23 cellular contexts compared by ENCODE assay signal in the genomic region with DNA sequence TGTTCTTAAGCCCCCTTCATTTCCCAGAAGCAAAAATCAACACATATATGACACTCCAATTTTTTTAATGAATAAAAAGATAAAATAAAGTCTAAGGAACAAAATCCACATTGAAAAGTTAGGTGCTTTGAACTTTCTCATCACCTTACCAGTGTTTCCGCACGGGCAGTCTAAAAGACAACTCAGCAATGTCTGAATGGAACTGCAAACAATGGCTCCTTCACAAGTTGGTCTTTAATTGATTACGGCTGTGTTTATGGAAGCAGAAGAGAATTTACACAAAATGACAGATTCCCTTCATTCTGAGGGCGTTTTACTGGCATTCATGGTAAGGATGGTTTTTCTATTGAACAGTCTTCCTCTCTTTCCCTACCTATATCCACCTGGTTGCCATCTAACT.
"Had no signal": no experiment of that assay in that cellular context is flagged by ENCODE, and none has a peak within 500 bp of the region (broad histone marks: within the 10 kb centered on the region; RNA-seq: fewer than 3 reads in every experiment).

No MANE protein-coding gene starts in this region.

- H3K79me2 ChIP-seq: parathyroid adenoma had no signal

- H3K4me1 ChIP-seq: heart left ventricle, left ventricle myocardium inferior, parathyroid adenoma, psoas muscle, right atrium auricular region, right lobe of liver, suprapubic skin, tibial artery, upper lobe of right lung had no signal

- H3K9ac ChIP-seq: parathyroid adenoma had no signal

- DNase-seq: heart left ventricle; islet precursor cell; left ventricle myocardium inferior; mucosa of descending colon; naive thymus-derived CD4-positive, alpha-beta T cell; nucleus accumbens; psoas muscle; right lobe of liver; stimulated activated CD4-positive, alpha-beta T cell treated with anti-CD3 and anti-CD28 coated beads, Interleukin-12 subunit alpha, Interleukin-12 subunit beta, amount 100 ng/mL, for 4 hours; stimulated activated CD4-positive, alpha-beta T cell treated with anti-CD3 and anti-CD28 coated beads, Interleukin-15, amount 100 ng/mL, for 24 hours; stimulated activated CD4-positive, alpha-beta T cell treated with anti-CD3 and anti-CD28 coated beads, Interleukin-2, amount 100 ng/mL, for 24 hours; stimulated activated CD4-positive, alpha-beta T cell treated with anti-CD3 and anti-CD28 coated beads, Interleukin-4, amount 100 ng/mL, for 1 hour; stimulated activated naive B cell treated with anti-CD40 and anti-IgM and Interleukin-4, amounts not matched to agents 10 μg/mL and 1 μg/mL and 100 μg/mL, for 72 hours; tibial artery; upper lobe of right lung had no signal

- H3K27ac ChIP-seq: heart left ventricle, left ventricle myocardium inferior, parathyroid adenoma, psoas muscle, right atrium auricular region, right lobe of liver, skin epidermis, suprapubic skin, thoracic aorta, tibial artery, upper lobe of right lung had no signal

- H3K36me3 Mint-ChIP-seq: naive thymus-derived CD4-positive, alpha-beta T cell; stimulated activated naive B cell treated with anti-CD40 and anti-IgM and Interleukin-4, amounts not matched to agents 10 μg/mL and 1 μg/mL and 100 μg/mL, for 72 hours had no signal

- H3K4me1 Mint-ChIP-seq: naive thymus-derived CD4-positive, alpha-beta T cell; stimulated activated naive B cell treated with anti-CD40 and anti-IgM and Interleukin-4, amounts not matched to agents 10 μg/mL and 1 μg/mL and 100 μg/mL, for 72 hours had no signal

- H3K9me3 ChIP-seq: heart left ventricle, left ventricle myocardium inferior, mucosa of descending colon, psoas muscle, right atrium auricular region, right lobe of liver, suprapubic skin, thoracic aorta, tibial artery, upper lobe of right lung had no signal

- H3K9me3 Mint-ChIP-seq: naive thymus-derived CD4-positive, alpha-beta T cell; nephron; stimulated activated naive B cell treated with anti-CD40 and anti-IgM and Interleukin-4, amounts not matched to agents 10 μg/mL and 1 μg/mL and 100 μg/mL, for 72 hours; stimulated activated naive CD8-positive, alpha-beta T cell treated with anti-CD3 and anti-CD28 coated beads, Interleukin-15, Interleukin-2, amounts not matched to agents 100 ng/mL and 50 ng/mL, for 24 hours had no signal

- H2AFZ ChIP-seq: parathyroid adenoma had no signal

- H3K27ac Mint-ChIP-seq: naive thymus-derived CD4-positive, alpha-beta T cell; nephron; stimulated activated naive B cell treated with anti-CD40 and anti-IgM and Interleukin-4, amounts not matched to agents 10 μg/mL and 1 μg/mL and 100 μg/mL, for 72 hours; stimulated activated naive CD8-positive, alpha-beta T cell treated with anti-CD3 and anti-CD28 coated beads, Interleukin-15, Interleukin-2, amounts not matched to agents 100 ng/mL and 50 ng/mL, for 24 hours had no signal

- H3K27me3 ChIP-seq: heart left ventricle, right atrium auricular region, right lobe of liver, suprapubic skin, tibial artery, upper lobe of right lung had no signal

- H3K4me3 Mint-ChIP-seq: naive thymus-derived CD4-positive, alpha-beta T cell; nephron; stimulated activated naive B cell treated with anti-CD40 and anti-IgM and Interleukin-4, amounts not matched to agents 10 μg/mL and 1 μg/mL and 100 μg/mL, for 72 hours; stimulated activated naive CD8-positive, alpha-beta T cell treated with anti-CD3 and anti-CD28 coated beads, Interleukin-15, Interleukin-2, amounts not matched to agents 100 ng/mL and 50 ng/mL, for 24 hours had no signal

- ATAC-seq: heart left ventricle; mucosa of descending colon; naive thymus-derived CD4-positive, alpha-beta T cell; psoas muscle had no signal

- H3K36me3 ChIP-seq: heart left ventricle, left ventricle myocardium inferior, right atrium auricular region, right lobe of liver, suprapubic skin, thoracic aorta, tibial artery, upper lobe of right lung had no signal

- H3K4me3 ChIP-seq: heart left ventricle, left ventricle myocardium inferior, lung, mucosa of descending colon, psoas muscle, right atrium auricular region, right lobe of liver, skin epidermis, suprapubic skin, thoracic aorta, tibial artery, upper lobe of right lung had no signal
